Comparison of ENCODE assay signal across 1 cellular context in genomic region chr7:151489498-151489897, GRCh38.
TF ChIP-seq lines count a peak whose summit lies in the region.

No MANE protein-coding gene starts in this region.

TF ChIP-seq in K562, 482 proteins besides CTCF, POLR2A, EP300 and RAD21:
- TF ChIP-seq RNF219 (CRISPR knock-in tag; IDR thresholded peaks at IDR 0.05) (no peak), GTF2E2 (tag; IDR thresholded peaks at IDR 0.05) (no peak), ZBTB40 (IDR thresholded peaks at IDR 0.05) (peak; percentile 89), ZBTB40 (CRISPR knock-in tag; IDR thresholded peaks at IDR 0.05) (peak; percentile 82)
